In genomic region chr2:56132138-56132537, GRCh38 we compare ENCODE assay signal across 9 cellular contexts. TPM values are rescaled to one million over a fixed set of nuclear protein-coding genes. Genes with fewer than 3 reads are reported as not detected.
A peak's percentile ranks its signal among the peaks of the same experiment; 100 is the strongest.
DNase-seq lines count a peak whose midpoint lies in the region; ATAC-seq, FAIRE-seq and TF ChIP-seq lines count a peak whose summit lies in the region.
"Had no signal": no experiment of that assay in that cellular context is flagged by ENCODE, and none has a peak within 500 bp of the region (broad histone marks: within the 10 kb centered on the region; RNA-seq: fewer than 3 reads in every experiment).

No MANE protein-coding gene starts in this region.

- H3K27me3 ChIP-seq in H1 (replicated peaks in 1 of 4; ENCODE audit: control insufficient read depth in 3 of 4, extremely low read depth in 1 of 4, insufficient read depth in 3 of 4, low read length in 3 of 4), result no peaks in the 10 kb centered on the region

- WGBS in H1 (ENCODE audit: extremely low coverage in 1 of 2, insufficient coverage in 1 of 2, insufficient read length in 1 of 2, insufficient replicate concordance in 2 of 2, low coverage in 1 of 2, low lambda C conversion rate in 2 of 2, missing lambda C conversion rate in 1 of 2), 2 experiments, result 11% methylated on average over 1 of the region's 1 CpG; no CpG with 5 or more reads in 1 of the 2 experiments

- POLR2A ChIA-PET in H1 (lab: Charles Lee; ENCODE audit: partially characterized antibody), result no interaction called here

- H3K36me3 ChIP-seq in H1 (ENCODE audit: control insufficient read depth in 2 of 4, insufficient read depth in 4 of 4, low read length in 3 of 4), result no peaks in the 10 kb centered on the region

- DNase-seq in DMS114 treated with DMSO at 0.1 percent for 48 hours (lab: John Stamatoyannopoulos, UW; ENCODE audit: unreplicated experiment), result peak; percentile 59
- DNase-seq in NCI-H82 (lab: John Stamatoyannopoulos, UW), result peak; percentile 73
- DNase-seq in H1 (ENCODE audit: low read depth in 1 of 2, low spot score in 2 of 2), result no peak
- peak; percentile 14 for DNase-seq in non-pigmented ciliary epithelial cell (ENCODE audit: low read depth)
- no peak for DNase-seq in effector CD8-positive, alpha-beta T cell (lab: John Stamatoyannopoulos, UW)

- H3K9me3 ChIP-seq in H1 (ENCODE audit: insufficient read depth in 2 of 2, low read depth in 1 of 2, low read length in 1 of 2), result no peaks in the 10 kb centered on the region

- no peak overlapping the region for H3K14ac ChIP-seq in H1 (ENCODE audit: insufficient read length)

- no peak overlapping the region for H3K56ac ChIP-seq in H1 (replicated peaks; ENCODE audit: insufficient read length, low read depth, low read length)

- ATAC-seq in HG02610 (IDR thresholded peaks at IDR 0.05; ENCODE audit: unreplicated experiment) (peak; percentile 46), HG03175 (IDR thresholded peaks at IDR 0.05; ENCODE audit: unreplicated experiment) (no peak), HG03457 (IDR thresholded peaks at IDR 0.05; ENCODE audit: unreplicated experiment) (no peak)

- H3K23me2 ChIP-seq in H1 (ENCODE audit: low read depth, low read length), result no peaks in the 10 kb centered on the region

- peak in 2 of 3 experiments; percentile 29 to 42; a peak in 2 of 4 replicates for TF ChIP-seq CTCF in H1 (IDR thresholded peaks at IDR 0.05; ENCODE audit: control extremely low read depth in 1 of 3, insufficient read depth in 1 of 3, low read depth in 1 of 3, low read length in 3 of 3)

- H2BK120ac ChIP-seq in H1 (replicated peaks; ENCODE audit: low read depth, low read length), result no peak overlapping the region

- no peak for TF ChIP-seq EP300 in H1 (IDR thresholded peaks at IDR 0.05; ENCODE audit: borderline replicate concordance in 1 of 2, low read depth in 2 of 2, low read length in 2 of 2)

- no peak overlapping the region for H2AK5ac ChIP-seq in H1 (ENCODE audit: low read depth, low read length)

- H4K5ac ChIP-seq in H1 (ENCODE audit: insufficient read length, low read depth, low read length), result no peak overlapping the region

- peak; percentile 71 to 75 for TF ChIP-seq RAD21 in H1 (IDR thresholded peaks at IDR 0.05 in 1 of 2, conservative IDR thresholded peaks at IDR 0.05 in 1 of 2; ENCODE audit: low read depth in 2 of 2, low read length in 2 of 2)

- H4K20me1 ChIP-seq in H1 (replicated peaks in 1 of 2; ENCODE audit: control insufficient read depth in 1 of 2, insufficient read depth in 2 of 2, low read length in 2 of 2), result peaks cover 0 to 4% of the 10 kb centered on the region in 2 experiments

- no peak overlapping the region for H3K18ac ChIP-seq in H1 (ENCODE audit: extremely low read depth, low read length)

- H4K8ac ChIP-seq in H1 (ENCODE audit: extremely low read depth, insufficient read depth, low read length), result no peak overlapping the region

- H3K23ac ChIP-seq in H1 (ENCODE audit: insufficient read length), result no peak overlapping the region

- H2BK15ac ChIP-seq in H1 (ENCODE audit: low read length), result no peak overlapping the region

- no peak for FAIRE-seq in H1 (lab: Jason Lieb, UNC)

- no peak overlapping the region for H4K91ac ChIP-seq in H1 (replicated peaks; ENCODE audit: insufficient read length, low read length)

- no peak overlapping the region for H3K4me2 ChIP-seq in H1 (ENCODE audit: insufficient read depth in 1 of 2, low read depth in 2 of 2, low read length in 2 of 2)

- H3K4me3 ChIP-seq in H1 (ENCODE audit: extremely low read depth in 1 of 4, insufficient read depth in 2 of 4, low read depth in 3 of 4, low read length in 4 of 4), result no peak overlapping the region
- H3K4me3 ChIP-seq: lung had no signal

- no peak overlapping the region for H3K9ac ChIP-seq in H1 (replicated peaks in 1 of 4; ENCODE audit: extremely low read depth in 1 of 4, low read depth in 3 of 4, low read length in 3 of 4)

- no peak for TF ChIP-seq POLR2A in H1 (IDR thresholded peaks at IDR 0.05; ENCODE audit: control extremely low read depth in 1 of 2, low read depth in 2 of 2, low read length in 2 of 2)

- peaks cover 0 to 4% (median 0%) of the 10 kb centered on the region in 4 experiments; a peak in 2 of 7 replicates for H3K4me1 ChIP-seq in H1 (replicated peaks in 1 of 4; ENCODE audit: control insufficient read depth in 3 of 4, insufficient read depth in 4 of 4, low read length in 3 of 4)

- no peak overlapping the region for H3K27ac ChIP-seq in H1 (ENCODE audit: low read depth, low read length)

- CTCF ChIA-PET in H1 (lab: Charles Lee; ENCODE audit: partially characterized antibody), result no interaction called here

- H3K79me1 ChIP-seq in H1 (ENCODE audit: low read depth, low read length), result no peaks in the 10 kb centered on the region; the same call in 1 of the 2 replicates

- no peak overlapping the region for H3K4ac ChIP-seq in H1 (replicated peaks; ENCODE audit: insufficient read length, low read depth, low read length)

- H3K79me2 ChIP-seq in H1 (ENCODE audit: control insufficient read depth in 1 of 2, insufficient read depth in 2 of 2, low read length in 2 of 2), result no peaks in the 10 kb centered on the region

- no peak overlapping the region for H2BK5ac ChIP-seq in H1 (ENCODE audit: low read depth, low read length)

- H2BK12ac ChIP-seq in H1 (ENCODE audit: low read depth, low read length), result no peak overlapping the region

- H2AFZ ChIP-seq in H1 (ENCODE audit: low read length), result no peak overlapping the region

- H2BK20ac ChIP-seq in H1 (ENCODE audit: low read length), result no peak overlapping the region

TF ChIP-seq in H1, 55 proteins besides CTCF, POLR2A, EP300 and RAD21:
- TF ChIP-seq CBX8 (IDR thresholded peaks at IDR 0.05; ENCODE audit: borderline replicate concordance, low read depth, low read length) (no peak), BACH1 (IDR thresholded peaks at IDR 0.05; ENCODE audit: low read length) (no peak), E2F6 (IDR thresholded peaks at IDR 0.05) (no peak), RBBP5 (IDR thresholded peaks at IDR 0.05; ENCODE audit: borderline replicate concordance, low read depth, low read length) (no peak), JUND (IDR thresholded peaks at IDR 0.05; ENCODE audit: low read length) (no peak)
TF ChIP-seq in H1: peak in this region for 0.

RNA-seq across cellular contexts. Expression of gene CCDC85A, which starts 51.7 kb away (rescaled TPM):
- total RNA-seq in H1 (2021; fragmentation: NEBNext Ultra II Directional; extraction: Animal tissue kit (Norgen Biotek cat#: 25700)), result 0.48 TPM in 1 of 2 replicates, not detected in the other
- polyA plus RNA-seq in H1 (2011; rRNA removed), result 0.14 and 0.20 TPM in 2 replicates
- 0.36 TPM for polyA plus RNA-seq in H1 (2011; cell fraction: cytosol; rRNA removed)
- 0.46 TPM for polyA plus RNA-seq in H1 (2011; cell fraction: nucleus; rRNA removed)
- 0.15 to 0.29 TPM (median 0.19 TPM) in 4 replicates for polyA plus RNA-seq in H1 (2012, experiment 1 of 2)
- not detected for polyA plus RNA-seq in H1 (2012, experiment 2 of 2)
- 0.10 TPM for polyA plus RNA-seq in H1 (2013, experiment 1 of 2)
- 0.07 TPM for polyA plus RNA-seq in H1 (2013, experiment 2 of 2)
- 0.38 and 0.76 TPM in 2 replicates for polyA minus RNA-seq in H1 (2011; rRNA and poly(A)+ RNA removed)
- 0.29 TPM for polyA minus RNA-seq in H1 (2011; cell fraction: cytosol; rRNA and poly(A)+ RNA removed)
- 1.8 TPM for polyA minus RNA-seq in H1 (2011; cell fraction: nucleus; rRNA and poly(A)+ RNA removed)

Comparison
In these comparisons a context has a peak if more than half of its experiments do, and no peak if none do; other contexts are left out.
1. DNase-seq: peak in DMS114 treated with DMSO at 0.1 percent for 48 hours (single experiment), NCI-H82 (single experiment) and non-pigmented ciliary epithelial cell (single experiment); none in H1 (0 of 2) and effector CD8-positive, alpha-beta T cell (single experiment).